In genomic region chr3:86921981-86922680, GRCh38 we compare ENCODE assay signal across 24 cellular contexts.
DNase-seq lines count a peak whose midpoint lies in the region; ATAC-seq and TF ChIP-seq lines count a peak whose summit lies in the region.
"Had no signal": no experiment of that assay in that cellular context is flagged by ENCODE, and none has a peak within 500 bp of the region (broad histone marks: within the 10 kb centered on the region; RNA-seq: fewer than 3 reads in every experiment).

No MANE protein-coding gene starts in this region.

- TF ChIP-seq CTCF in choroid plexus epithelial cell (conservative IDR thresholded peaks at IDR 0.05; ENCODE audit: low read depth, low read length) = no peak
- no peak for TF ChIP-seq CTCF in lower lobe of right lung (IDR thresholded peaks at IDR 0.05)
- TF ChIP-seq CTCF in gastrocnemius medialis (IDR thresholded peaks at IDR 0.05 in 4 of 5, conservative IDR thresholded peaks at IDR 0.05 in 1 of 5) = no peak

- H3K9me3 ChIP-seq in lower lobe of right lung (no peaks in the 10 kb centered on the region), gastrocnemius medialis (no peaks in the 10 kb centered on the region)
- H3K9me3 ChIP-seq: adrenal gland, esophagus muscularis mucosa, right atrium auricular region, vagina had no signal

- H3K4me1 ChIP-seq in ACC112 (ENCODE audit: control insufficient read depth, insufficient read depth, low read length, unreplicated experiment) (peaks cover 29% of the 10 kb centered on the region), lower lobe of right lung (no peaks in the 10 kb centered on the region), gastrocnemius medialis (no peaks in the 10 kb centered on the region)
- H3K4me1 ChIP-seq: adrenal gland, esophagus muscularis mucosa, right atrium auricular region, vagina had no signal

- H3K36me3 ChIP-seq in ACC112 (ENCODE audit: insufficient read depth, low read length) = no peaks in the 10 kb centered on the region
- H3K36me3 ChIP-seq in lower lobe of right lung = no peaks in the 10 kb centered on the region
- no peaks in the 10 kb centered on the region for H3K36me3 ChIP-seq in gastrocnemius medialis
- H3K36me3 ChIP-seq: adrenal gland, esophagus muscularis mucosa, right atrium auricular region, vagina, WERI-Rb-1 had no signal

- no peak for ATAC-seq in lower lobe of right lung
- ATAC-seq in gastrocnemius medialis = no peak
- ATAC-seq in GM21717 (IDR thresholded peaks at IDR 0.05; ENCODE audit: unreplicated experiment) = no peak
- ATAC-seq: HCT116 had no signal

- no peaks in the 10 kb centered on the region for H3K79me2 ChIP-seq in ACC112 (ENCODE audit: control insufficient read depth, insufficient read depth, low read length, unreplicated experiment)

- H2AFZ ChIP-seq in ACC112 (ENCODE audit: low read length, unreplicated experiment) = peak overlapping the region; percentile 44

- no peak for TF ChIP-seq POLR2A in gastrocnemius medialis (IDR thresholded peaks at IDR 0.05)

- H3K27ac ChIP-seq in ACC112 (ENCODE audit: low read depth, low read length) (peak overlapping the region; percentile 67), lower lobe of right lung (peak overlapping the region; percentile 25), gastrocnemius medialis (no peak overlapping the region)
- H3K27ac ChIP-seq: adrenal gland, C4-2B, esophagus muscularis mucosa, right atrium auricular region, SK-N-MC, vagina, WERI-Rb-1 had no signal

- DNase-seq in HT1080 (ENCODE audit: low read depth) = peak; percentile 2
- DNase-seq in choroid plexus epithelial cell (ENCODE audit: low read depth) = peak; percentile 40
- DNase-seq in lower lobe of right lung = no peak
- no peak for DNase-seq in gastrocnemius medialis
- no peak for DNase-seq in NCI-H2227 treated with DMSO at 0.1 percent for 48 hours (lab: John Stamatoyannopoulos, UW)
- DNase-seq in HK-2 (ENCODE audit: unreplicated experiment) = no peak
- DNase-seq: activated CD4-positive, alpha-beta T cell treated with anti-CD3 and anti-CD28 coated beads, Interleukin-2, amount 50 U/mL, for 4 hours; activated effector memory CD4-positive, alpha-beta T cell treated with anti-CD3 and anti-CD28 coated beads, Interleukin-2, amount 50 U/mL, for 16 hours; adrenal gland; DMS 273 treated with DMSO at 0.1 percent for 48 hours; effector CD8-positive, alpha-beta T cell; immature natural killer cell; NCI-H1105 treated with DMSO at 0.1 percent for 48 hours; NCI-H510A treated with DMSO at 0.1 percent for 48 hours; nucleus accumbens; WERI-Rb-1 had no signal

- no peaks in the 10 kb centered on the region for H3K27me3 ChIP-seq in ACC112 (ENCODE audit: insufficient read depth, low read length)
- no peaks in the 10 kb centered on the region for H3K27me3 ChIP-seq in lower lobe of right lung (ENCODE audit: low read depth)
- no peaks in the 10 kb centered on the region for H3K27me3 ChIP-seq in gastrocnemius medialis
- H3K27me3 ChIP-seq: adrenal gland, esophagus muscularis mucosa, right atrium auricular region, vagina had no signal

- no peak overlapping the region for H3K4me3 ChIP-seq in ACC112 (ENCODE audit: low read depth, low read length)
- no peak overlapping the region for H3K4me3 ChIP-seq in choroid plexus epithelial cell (ENCODE audit: low read depth, low read length)
- H3K4me3 ChIP-seq in lower lobe of right lung = no peak overlapping the region
- H3K4me3 ChIP-seq in gastrocnemius medialis = no peak overlapping the region
- H3K4me3 ChIP-seq: adrenal gland, esophagus muscularis mucosa, right atrium auricular region, SK-N-MC, vagina had no signal

- in situ Hi-C loops in gastrocnemius medialis (cut with MboI; ENCODE audit: low sequenced_read_pairs in 4 of 4) = no loop called here

- intact Hi-C loops in lower lobe of right lung (cut with DNase I) (no loop called here), gastrocnemius medialis (cut with DNase I; ENCODE audit: low total_unique reads) (no loop called here)

Comparison
In these comparisons a context has a peak if more than half of its experiments do, and no peak if none do; other contexts are left out.
1. H3K27ac ChIP-seq: peak in ACC112 (single experiment) and lower lobe of right lung (single experiment); none in gastrocnemius medialis (0 of 4).
2. DNase-seq: peak in HT1080 (single experiment) and choroid plexus epithelial cell (single experiment); none in lower lobe of right lung (single experiment), gastrocnemius medialis (0 of 2), NCI-H2227 treated with DMSO at 0.1 percent for 48 hours (single experiment) and HK-2 (single experiment).